ENCODE assay signal across 8 cellular contexts in genomic region chr12:49622501-49623141, GRCh38. TPM values are rescaled to one million over a fixed set of nuclear protein-coding genes. Genes with fewer than 3 reads are reported as not detected.
DNase-seq lines count a peak whose midpoint lies in the region; ATAC-seq, FAIRE-seq and TF ChIP-seq lines count a peak whose summit lies in the region.

No MANE protein-coding gene starts in this region.

- CTCF ChIA-PET in T-cell (lab: Charles Lee): interaction anchor here (0.5 to 1.6 kb wide), 17 partner anchors 11 to 317 kb away, joined by 3 to 11 read pairs (median 4); partner anchors contain the start of genes SPATS2 (in 1 of the 2) and TMBIM6 (in 1 of the 2)
- CTCF ChIA-PET in MCF 10A (lab: Yijun Ruan, JAX): interaction anchor here (0.6 to 1.8 kb wide), 5 partner anchors 8 to 634 kb away, joined by 3 to 7 read pairs (median 4); no protein-coding TSS in a partner anchor

- DNase-seq in CD4-positive, CD25-positive, alpha-beta regulatory T cell: peak; percentile 45 to 84 (median 62)
- DNase-seq in T-cell: peak in 30 of 34 experiments; percentile 9 to 58 (median 35)
- DNase-seq in MCF 10A (ENCODE audit: unreplicated experiment): no peak
- peak; percentile 64 for DNase-seq in kidney
- peak; percentile 31 for DNase-seq in stimulated activated CD4-positive, alpha-beta T cell treated with anti-CD3 and anti-CD28 coated beads, Interleukin-2, amount 100 ng/mL, for 4 hours (ENCODE audit: low read depth)
- DNase-seq in AML-193 (lab: John Stamatoyannopoulos, UW): no peak

- BruUV-seq in MCF 10A (replicated peaks; lab: Mats Ljungman, UMichigan): TSS peak; percentile 60

- H3K27me3 Mint-ChIP-seq in CD4-positive, CD25-positive, alpha-beta regulatory T cell: peaks cover 38% of the 10 kb centered on the region
- H3K27me3 Mint-ChIP-seq in T-cell (peaks cover 0 to 11% of the 10 kb centered on the region in 2 donors), MCF 10A (ENCODE audit: insufficient read depth, unreplicated experiment) (no peaks in the 10 kb centered on the region)

- no peaks in the 10 kb centered on the region for H3K36me3 Mint-ChIP-seq in CD4-positive, CD25-positive, alpha-beta regulatory T cell
- H3K36me3 Mint-ChIP-seq in T-cell: no peaks in the 10 kb centered on the region
- H3K36me3 Mint-ChIP-seq in MCF 10A (ENCODE audit: insufficient read depth, unreplicated experiment): no peaks in the 10 kb centered on the region

- FAIRE-seq in kidney (lab: Jason Lieb, UNC): no peak

- H3K4me1 ChIP-seq in CD4-positive, CD25-positive, alpha-beta regulatory T cell (ENCODE audit: control insufficient read depth, insufficient read depth, low read length, poor library complexity, severe bottlenecking): peaks cover 19% of the 10 kb centered on the region
- H3K4me1 ChIP-seq in kidney (ENCODE audit: control insufficient read depth in 1 of 2, insufficient read depth in 1 of 2, low read depth in 1 of 2, low read length in 2 of 2): peaks cover 4 to 6% of the 10 kb centered on the region in 2 donors

- peak; percentile 27 to 38 for ATAC-seq in CD4-positive, CD25-positive, alpha-beta regulatory T cell (ENCODE audit: low read depth in 2 of 2)
- ATAC-seq in GM19397 (IDR thresholded peaks at IDR 0.05; ENCODE audit: unreplicated experiment) (peak; percentile 31), HG03521 (IDR thresholded peaks at IDR 0.05; ENCODE audit: unreplicated experiment) (peak; percentile 18), T-cell (replicated peaks in 1 of 4) (peak; percentile 18 to 43 (median 31))

- no peaks in the 10 kb centered on the region for H3K9me3 ChIP-seq in CD4-positive, CD25-positive, alpha-beta regulatory T cell (ENCODE audit: control insufficient read depth in 2 of 2, low read length in 2 of 2)
- H3K9me3 ChIP-seq in kidney (ENCODE audit: control insufficient read depth in 1 of 2, low read length in 2 of 2): no peaks in the 10 kb centered on the region

- H3K4me3 ChIP-seq in CD4-positive, CD25-positive, alpha-beta regulatory T cell (ENCODE audit: low read depth, low read length): peak overlapping the region; percentile 83
- H3K4me3 ChIP-seq in kidney (ENCODE audit: low read length in 2 of 2): peak overlapping the region; percentile 74 to 89

- no peaks in the 10 kb centered on the region for H3K36me3 ChIP-seq in CD4-positive, CD25-positive, alpha-beta regulatory T cell (ENCODE audit: control insufficient read depth, insufficient read depth, low read length)
- no peaks in the 10 kb centered on the region for H3K36me3 ChIP-seq in kidney (ENCODE audit: control insufficient read depth in 1 of 2, insufficient read depth in 2 of 2, low read length in 2 of 2)

- H3K4me1 Mint-ChIP-seq in CD4-positive, CD25-positive, alpha-beta regulatory T cell: peaks cover 10 to 34% (median 21%) of the 10 kb centered on the region in 4 donors
- H3K4me1 Mint-ChIP-seq in T-cell (peaks cover 21 to 29% (median 28%) of the 10 kb centered on the region in 3 donors), MCF 10A (ENCODE audit: insufficient read depth, unreplicated experiment) (peaks cover 24% of the 10 kb centered on the region)

- H3K27ac Mint-ChIP-seq in CD4-positive, CD25-positive, alpha-beta regulatory T cell: peak overlapping the region; percentile 85 to 95 (median 92)
- peak overlapping the region; percentile 89 to 92 for H3K27ac Mint-ChIP-seq in T-cell
- peak overlapping the region; percentile 85 for H3K27ac Mint-ChIP-seq in MCF 10A (ENCODE audit: low read depth, unreplicated experiment)

- POLR2A ChIA-PET in T-cell (lab: Charles Lee): interaction anchor here (0.6 to 0.7 kb wide), 3 partner anchors 44 to 772 kb away, joined by 3 to 4 read pairs (median 3); no protein-coding TSS in a partner anchor
- POLR2A ChIA-PET in MCF 10A (lab: Yijun Ruan, JAX): interaction anchor here (0.6 to 2.2 kb wide), 13 partner anchors 9 to 401 kb away, joined by 3 to 8 read pairs (median 3); partner anchors contain the start of genes FMNL3 and TMBIM6

- H3K9ac ChIP-seq in kidney (ENCODE audit: low read length in 2 of 2): peak overlapping the region; percentile 80 to 94

- peak overlapping the region; percentile 78 for H3K27ac ChIP-seq in CD4-positive, CD25-positive, alpha-beta regulatory T cell (ENCODE audit: insufficient read depth, low read length, poor library complexity, severe bottlenecking)
- H3K27ac ChIP-seq in kidney (ENCODE audit: low read depth in 2 of 2, low read length in 2 of 2): peak overlapping the region; percentile 62 to 66

- H3K4me3 Mint-ChIP-seq in CD4-positive, CD25-positive, alpha-beta regulatory T cell: peak overlapping the region; percentile 91 to 96 (median 92)
- H3K4me3 Mint-ChIP-seq in T-cell (peak overlapping the region; percentile 83 to 86 (median 85)), MCF 10A (ENCODE audit: unreplicated experiment) (peak overlapping the region; percentile 78)

- TF ChIP-seq CTCF in MCF 10A (IDR thresholded peaks at IDR 0.05; ENCODE audit: unreplicated experiment): no peak
- TF ChIP-seq CTCF in kidney (IDR thresholded peaks at IDR 0.05; ENCODE audit: borderline replicate concordance, extremely low read depth, insufficient read depth): no peak

- peaks cover 13% of the 10 kb centered on the region for H3K27me3 ChIP-seq in CD4-positive, CD25-positive, alpha-beta regulatory T cell (ENCODE audit: control insufficient read depth, insufficient read depth, low read length)

- intact Hi-C loops in MCF 10A (cut with micrococcal nuclease) (no loop called here), kidney (cut with DNase I) (no loop called here)

- H3K9me3 Mint-ChIP-seq in CD4-positive, CD25-positive, alpha-beta regulatory T cell: peaks cover 0 to 1% (median 0%) of the 10 kb centered on the region in 7 donors
- H3K9me3 Mint-ChIP-seq in T-cell: no peaks in the 10 kb centered on the region
- no peaks in the 10 kb centered on the region for H3K9me3 Mint-ChIP-seq in MCF 10A (ENCODE audit: unreplicated experiment)

RNA-seq across cellular contexts. Expression of gene PRPF40B, which starts 0.7 kb away (rescaled TPM):
- total RNA-seq in CD4-positive, CD25-positive, alpha-beta regulatory T cell: 6.3 TPM
- polyA plus RNA-seq in CD4-positive, CD25-positive, alpha-beta regulatory T cell: 1 to 10 TPM in 3 of 4 donors, under 1 TPM in 1; 0.78 to 3.2 (median 1.7) TPM
- total RNA-seq in T-cell (10 to 100 TPM in 4 of 5 donors, 1 to 10 TPM in 1; 7.4 to 18.0 (median 16.5) TPM), MCF 10A (2022) (41.8 and 48.5 TPM in 2 replicates), kidney (33.3 TPM)
- 20.1 TPM for polyA plus RNA-seq in kidney (ENCODE audit: insufficient read depth, low read depth, low replicate concordance)

RNA-seq across cellular contexts. Expression of gene FAM186B, which starts 17.2 kb away (rescaled TPM):
- total RNA-seq in CD4-positive, CD25-positive, alpha-beta regulatory T cell: not detected
- polyA plus RNA-seq in CD4-positive, CD25-positive, alpha-beta regulatory T cell: under 1 TPM in 1 of 4 donors, not detected in 3; 0.14 TPM
- total RNA-seq in T-cell (under 1 TPM in 4 of 5 donors, not detected in 1; 0.32 to 0.65 (median 0.34) TPM), MCF 10A (2022) (0.30 and 0.64 TPM in 2 replicates), kidney (0.85 TPM)
- 0.34 TPM for polyA plus RNA-seq in kidney (ENCODE audit: insufficient read depth, low read depth, low replicate concordance)

RNA-seq across cellular contexts. Expression of gene MCRS1, which starts 54.7 kb away (rescaled TPM):
- total RNA-seq in CD4-positive, CD25-positive, alpha-beta regulatory T cell: 72.8 TPM
- 10 to 100 TPM; 62.8 to 81.0 (median 67.8) TPM for polyA plus RNA-seq in CD4-positive, CD25-positive, alpha-beta regulatory T cell
- total RNA-seq in T-cell: 10 to 100 TPM; 66.1 to 89.0 (median 85.7) TPM
- 34.3 and 58.7 TPM in 2 replicates for total RNA-seq in MCF 10A (2022)
- total RNA-seq in kidney: 66.8 TPM
- 60.4 TPM for polyA plus RNA-seq in kidney (ENCODE audit: insufficient read depth, low read depth, low replicate concordance)

Comparison
In these comparisons a context has a peak if more than half of its experiments do, and no peak if none do; other contexts are left out.
1. DNase-seq: peak in CD4-positive, CD25-positive, alpha-beta regulatory T cell (3 of 3), T-cell (30 of 34), kidney (single experiment) and stimulated activated CD4-positive, alpha-beta T cell treated with anti-CD3 and anti-CD28 coated beads, Interleukin-2, amount 100 ng/mL, for 4 hours (single experiment); none in MCF 10A (single experiment) and AML-193 (0 of 2).
2. Peak in every context shown above with its lines, with median percentiles within 50 percentile points of each other: ATAC-seq, H3K27ac Mint-ChIP-seq and H3K4me3 Mint-ChIP-seq.